ENCODE assay signal across 1 cellular context in the genomic region with DNA sequence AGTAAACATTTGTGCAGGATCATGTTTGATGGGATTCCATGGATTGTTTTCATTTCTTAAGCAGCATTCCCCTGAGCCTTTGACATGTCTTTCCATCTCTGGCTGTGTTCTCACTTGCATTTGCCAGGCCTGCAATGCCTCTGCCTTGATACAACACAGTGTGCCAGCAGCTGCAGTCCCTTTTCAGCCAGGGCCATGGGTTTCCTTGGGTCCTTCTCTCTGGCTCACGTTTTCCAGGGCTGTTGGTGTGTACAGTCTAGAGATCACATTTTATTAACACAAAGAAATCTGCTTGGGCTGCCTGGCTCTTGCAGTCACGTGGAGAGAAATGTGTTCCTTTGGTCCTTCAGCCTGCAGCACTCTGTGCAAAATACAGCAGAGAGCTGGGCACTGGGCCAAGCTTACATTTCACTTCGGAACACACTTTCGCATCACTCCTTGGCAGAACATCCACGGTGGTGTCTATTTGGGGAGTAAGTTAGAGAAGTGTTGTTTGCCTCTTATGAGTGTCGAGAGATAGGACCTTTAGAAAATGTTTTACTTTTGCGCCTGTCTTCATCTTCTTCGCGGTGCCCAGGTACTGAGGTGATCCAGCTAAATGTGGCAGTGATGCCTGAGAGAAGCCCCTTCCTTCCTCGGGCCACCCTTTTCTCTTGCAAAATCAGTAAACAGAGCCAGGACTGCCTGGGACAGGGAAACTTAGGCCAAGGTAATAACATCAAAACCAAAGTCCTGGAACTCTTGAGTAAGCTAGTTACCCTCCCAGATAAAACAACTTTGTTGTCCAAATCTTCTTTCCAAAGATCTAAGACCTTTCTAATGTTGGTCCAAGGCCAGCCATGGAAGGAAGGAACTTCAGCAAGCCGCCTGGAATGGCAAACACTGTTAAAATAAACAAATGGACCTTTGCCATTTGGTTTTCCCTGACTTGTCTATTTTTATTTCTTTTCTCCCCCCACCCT.
TF ChIP-seq lines count a peak whose summit lies in the region.

No MANE protein-coding gene starts in this region.

TF ChIP-seq in HepG2, 621 proteins besides CTCF, POLR2A, EP300 and RAD21 (continued from another document and continues in another):
- 0 out of 2 replicates have a peak, but pooled peaks have one; percentile 78 for TF ChIP-seq BCL3 (CRISPR knock-in tag; IDR thresholded peaks at IDR 0.05)
- TF ChIP-seq, protein P1, sequence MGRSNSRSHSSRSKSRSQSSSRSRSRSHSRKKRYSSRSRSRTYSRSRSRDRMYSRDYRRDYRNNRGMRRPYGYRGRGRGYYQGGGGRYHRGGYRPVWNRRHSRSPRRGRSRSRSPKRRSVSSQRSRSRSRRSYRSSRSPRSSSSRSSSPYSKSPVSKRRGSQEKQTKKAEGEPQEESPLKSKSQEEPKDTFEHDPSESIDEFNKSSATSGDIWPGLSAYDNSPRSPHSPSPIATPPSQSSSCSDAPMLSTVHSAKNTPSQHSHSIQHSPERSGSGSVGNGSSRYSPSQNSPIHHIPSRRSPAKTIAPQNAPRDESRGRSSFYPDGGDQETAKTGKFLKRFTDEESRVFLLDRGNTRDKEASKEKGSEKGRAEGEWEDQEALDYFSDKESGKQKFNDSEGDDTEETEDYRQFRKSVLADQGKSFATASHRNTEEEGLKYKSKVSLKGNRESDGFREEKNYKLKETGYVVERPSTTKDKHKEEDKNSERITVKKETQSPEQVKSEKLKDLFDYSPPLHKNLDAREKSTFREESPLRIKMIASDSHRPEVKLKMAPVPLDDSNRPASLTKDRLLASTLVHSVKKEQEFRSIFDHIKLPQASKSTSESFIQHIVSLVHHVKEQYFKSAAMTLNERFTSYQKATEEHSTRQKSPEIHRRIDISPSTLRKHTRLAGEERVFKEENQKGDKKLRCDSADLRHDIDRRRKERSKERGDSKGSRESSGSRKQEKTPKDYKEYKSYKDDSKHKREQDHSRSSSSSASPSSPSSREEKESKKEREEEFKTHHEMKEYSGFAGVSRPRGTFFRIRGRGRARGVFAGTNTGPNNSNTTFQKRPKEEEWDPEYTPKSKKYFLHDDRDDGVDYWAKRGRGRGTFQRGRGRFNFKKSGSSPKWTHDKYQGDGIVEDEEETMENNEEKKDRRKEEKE (IDR thresholded peaks at IDR 0.05) = no peak
- TF ChIP-seq SRSF4 (IDR thresholded peaks at IDR 0.05; ENCODE audit: low read depth, low read length, poor library complexity, severe bottlenecking) = no peak
- TF ChIP-seq ZZZ3 (CRISPR knock-in tag; IDR thresholded peaks at IDR 0.05; ENCODE audit: borderline replicate concordance) = peak; percentile 16; the same call in 1 of the 2 replicates
- TF ChIP-seq RAD51 (IDR thresholded peaks at IDR 0.05; ENCODE audit: borderline replicate concordance) = peak; percentile 45; the same call in 1 of the 2 replicates
- peak; percentile 74 for TF ChIP-seq ZC3H13 (CRISPR knock-in tag; IDR thresholded peaks at IDR 0.05)
- TF ChIP-seq FOXA3 (CRISPR knock-in tag; IDR thresholded peaks at IDR 0.05) = peak; percentile 97
- no peak for TF ChIP-seq ZNF432 (CRISPR knock-in tag; IDR thresholded peaks at IDR 0.05; ENCODE audit: borderline replicate concordance)
- TF ChIP-seq KDM6A (CRISPR knock-in tag; IDR thresholded peaks at IDR 0.05; ENCODE audit: low read depth) = peak; percentile 84
- no peak for TF ChIP-seq ELF4 (CRISPR knock-in tag; IDR thresholded peaks at IDR 0.05; ENCODE audit: borderline replicate concordance)
- peak; percentile 89 for TF ChIP-seq ZNF598 (CRISPR knock-in tag; IDR thresholded peaks at IDR 0.05; ENCODE audit: borderline replicate concordance)
- TF ChIP-seq ZNF253 (CRISPR knock-in tag; IDR thresholded peaks at IDR 0.05; ENCODE audit: borderline replicate concordance) = no peak
- TF ChIP-seq MYPOP (CRISPR knock-in tag; IDR thresholded peaks at IDR 0.05) = peak; percentile 87; the same call in 1 of the 2 replicates
- TF ChIP-seq MATR3 (CRISPR knock-in tag; IDR thresholded peaks at IDR 0.05) = no peak
- no peak; the same call in 1 of the 2 replicates for TF ChIP-seq ZBTB42 (CRISPR knock-in tag; IDR thresholded peaks at IDR 0.05)
- TF ChIP-seq, protein P2, sequence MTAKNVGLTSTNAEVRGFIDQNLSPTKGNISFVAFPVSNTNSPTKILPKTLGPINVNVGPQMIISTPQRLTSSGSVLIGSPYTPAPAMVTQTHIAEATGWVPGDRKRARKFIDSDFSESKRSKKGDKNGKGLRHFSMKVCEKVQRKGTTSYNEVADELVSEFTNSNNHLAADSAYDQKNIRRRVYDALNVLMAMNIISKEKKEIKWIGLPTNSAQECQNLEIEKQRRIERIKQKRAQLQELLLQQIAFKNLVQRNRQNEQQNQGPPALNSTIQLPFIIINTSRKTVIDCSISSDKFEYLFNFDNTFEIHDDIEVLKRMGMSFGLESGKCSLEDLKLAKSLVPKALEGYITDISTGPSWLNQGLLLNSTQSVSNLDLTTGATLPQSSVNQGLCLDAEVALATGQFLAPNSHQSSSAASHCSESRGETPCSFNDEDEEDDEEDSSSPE (CRISPR knock-in tag; IDR thresholded peaks at IDR 0.05) = peak; percentile 60; the same call in 1 of the 2 replicates
- TF ChIP-seq SIX4 (CRISPR knock-in tag; IDR thresholded peaks at IDR 0.05) = peak; percentile 73
- no peak for TF ChIP-seq MEIS1 (CRISPR knock-in tag; IDR thresholded peaks at IDR 0.05; ENCODE audit: borderline replicate concordance)
- TF ChIP-seq RXRB (CRISPR knock-in tag; IDR thresholded peaks at IDR 0.05; ENCODE audit: borderline replicate concordance) = peak; percentile 99
- peak; percentile 90 for TF ChIP-seq NCOR1 (IDR thresholded peaks at IDR 0.05; ENCODE audit: borderline replicate concordance, low read length)
- peak; percentile 41; the same call in 1 of the 2 replicates for TF ChIP-seq ZNF331 (CRISPR knock-in tag; IDR thresholded peaks at IDR 0.05)
- 0 out of 2 replicates have a peak, but pooled peaks have one; percentile 53 for TF ChIP-seq ZNF224 (CRISPR knock-in tag; IDR thresholded peaks at IDR 0.05)
- TF ChIP-seq, protein P3, sequence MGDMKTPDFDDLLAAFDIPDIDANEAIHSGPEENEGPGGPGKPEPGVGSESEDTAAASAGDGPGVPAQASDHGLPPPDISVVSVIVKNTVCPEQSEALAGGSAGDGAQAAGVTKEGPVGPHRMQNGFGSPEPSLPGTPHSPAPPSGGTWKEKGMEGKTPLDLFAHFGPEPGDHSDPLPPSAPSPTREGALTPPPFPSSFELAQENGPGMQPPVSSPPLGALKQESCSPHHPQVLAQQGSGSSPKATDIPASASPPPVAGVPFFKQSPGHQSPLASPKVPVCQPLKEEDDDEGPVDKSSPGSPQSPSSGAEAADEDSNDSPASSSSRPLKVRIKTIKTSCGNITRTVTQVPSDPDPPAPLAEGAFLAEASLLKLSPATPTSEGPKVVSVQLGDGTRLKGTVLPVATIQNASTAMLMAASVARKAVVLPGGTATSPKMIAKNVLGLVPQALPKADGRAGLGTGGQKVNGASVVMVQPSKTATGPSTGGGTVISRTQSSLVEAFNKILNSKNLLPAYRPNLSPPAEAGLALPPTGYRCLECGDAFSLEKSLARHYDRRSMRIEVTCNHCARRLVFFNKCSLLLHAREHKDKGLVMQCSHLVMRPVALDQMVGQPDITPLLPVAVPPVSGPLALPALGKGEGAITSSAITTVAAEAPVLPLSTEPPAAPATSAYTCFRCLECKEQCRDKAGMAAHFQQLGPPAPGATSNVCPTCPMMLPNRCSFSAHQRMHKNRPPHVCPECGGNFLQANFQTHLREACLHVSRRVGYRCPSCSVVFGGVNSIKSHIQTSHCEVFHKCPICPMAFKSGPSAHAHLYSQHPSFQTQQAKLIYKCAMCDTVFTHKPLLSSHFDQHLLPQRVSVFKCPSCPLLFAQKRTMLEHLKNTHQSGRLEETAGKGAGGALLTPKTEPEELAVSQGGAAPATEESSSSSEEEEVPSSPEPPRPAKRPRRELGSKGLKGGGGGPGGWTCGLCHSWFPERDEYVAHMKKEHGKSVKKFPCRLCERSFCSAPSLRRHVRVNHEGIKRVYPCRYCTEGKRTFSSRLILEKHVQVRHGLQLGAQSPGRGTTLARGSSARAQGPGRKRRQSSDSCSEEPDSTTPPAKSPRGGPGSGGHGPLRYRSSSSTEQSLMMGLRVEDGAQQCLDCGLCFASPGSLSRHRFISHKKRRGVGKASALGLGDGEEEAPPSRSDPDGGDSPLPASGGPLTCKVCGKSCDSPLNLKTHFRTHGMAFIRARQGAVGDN (CRISPR knock-in tag; IDR thresholded peaks at IDR 0.05) = peak; percentile 42; the same call in 1 of the 2 replicates
- peak; percentile 89; the same call in 1 of the 2 replicates for TF ChIP-seq TOE1 (CRISPR knock-in tag; IDR thresholded peaks at IDR 0.05)
- no peak for TF ChIP-seq DNMT1 (CRISPR knock-in tag; IDR thresholded peaks at IDR 0.05)
- TF ChIP-seq KLF12 (CRISPR knock-in tag; IDR thresholded peaks at IDR 0.05; ENCODE audit: borderline replicate concordance) = no peak
- TF ChIP-seq TARDBP (CRISPR knock-in tag; IDR thresholded peaks at IDR 0.05) = peak; percentile 92
- no peak for TF ChIP-seq CBX1 (IDR thresholded peaks at IDR 0.05; ENCODE audit: low read depth)
- TF ChIP-seq SIN3A (IDR thresholded peaks at IDR 0.05; ENCODE audit: borderline replicate concordance, low read depth, low read length) = no peak; the same call in 1 of the 2 replicates
- TF ChIP-seq MLXIP (CRISPR knock-in tag; IDR thresholded peaks at IDR 0.05; ENCODE audit: borderline replicate concordance) = peak; percentile 92
- no peak for TF ChIP-seq ZNF383 (CRISPR knock-in tag; IDR thresholded peaks at IDR 0.05; ENCODE audit: borderline replicate concordance)
- TF ChIP-seq CSRNP2 (CRISPR knock-in tag; conservative IDR thresholded peaks at IDR 0.05; ENCODE audit: low read depth) = no peak
- TF ChIP-seq ZNF232 (CRISPR knock-in tag; IDR thresholded peaks at IDR 0.05; ENCODE audit: borderline replicate concordance) = peak; percentile 43; the same call in 1 of the 2 replicates
- TF ChIP-seq, protein P4, sequence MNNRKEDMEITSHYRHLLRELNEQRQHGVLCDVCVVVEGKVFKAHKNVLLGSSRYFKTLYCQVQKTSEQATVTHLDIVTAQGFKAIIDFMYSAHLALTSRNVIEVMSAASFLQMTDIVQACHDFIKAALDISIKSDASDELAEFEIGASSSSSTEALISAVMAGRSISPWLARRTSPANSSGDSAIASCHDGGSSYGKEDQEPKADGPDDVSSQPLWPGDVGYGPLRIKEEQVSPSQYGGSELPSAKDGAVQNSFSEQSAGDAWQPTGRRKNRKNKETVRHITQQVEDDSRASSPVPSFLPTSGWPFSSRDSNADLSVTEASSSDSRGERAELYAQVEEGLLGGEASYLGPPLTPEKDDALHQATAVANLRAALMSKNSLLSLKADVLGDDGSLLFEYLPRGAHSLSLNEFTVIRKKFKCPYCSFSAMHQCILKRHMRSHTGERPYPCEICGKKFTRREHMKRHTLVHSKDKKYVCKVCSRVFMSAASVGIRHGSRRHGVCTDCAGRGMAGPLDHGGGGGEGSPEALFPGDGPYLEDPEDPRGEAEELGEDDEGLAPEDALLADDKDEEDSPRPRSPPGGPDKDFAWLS (CRISPR knock-in tag; IDR thresholded peaks at IDR 0.05; ENCODE audit: borderline replicate concordance) = no peak
- TF ChIP-seq ZNF576 (CRISPR knock-in tag; IDR thresholded peaks at IDR 0.05) = no peak
- peak; percentile 100 for TF ChIP-seq FOXJ3 (CRISPR knock-in tag; IDR thresholded peaks at IDR 0.05; ENCODE audit: borderline replicate concordance)
- no peak for TF ChIP-seq ZNF577 (CRISPR knock-in tag; IDR thresholded peaks at IDR 0.05; ENCODE audit: borderline replicate concordance, low read depth)
- peak; percentile 97; the same call in 1 of the 2 replicates for TF ChIP-seq RORA (CRISPR knock-in tag; IDR thresholded peaks at IDR 0.05)
- peak; percentile 89 for TF ChIP-seq CEBPB (IDR thresholded peaks at IDR 0.05; ENCODE audit: borderline replicate concordance, low read depth, low read length)
